In the genomic region with DNA sequence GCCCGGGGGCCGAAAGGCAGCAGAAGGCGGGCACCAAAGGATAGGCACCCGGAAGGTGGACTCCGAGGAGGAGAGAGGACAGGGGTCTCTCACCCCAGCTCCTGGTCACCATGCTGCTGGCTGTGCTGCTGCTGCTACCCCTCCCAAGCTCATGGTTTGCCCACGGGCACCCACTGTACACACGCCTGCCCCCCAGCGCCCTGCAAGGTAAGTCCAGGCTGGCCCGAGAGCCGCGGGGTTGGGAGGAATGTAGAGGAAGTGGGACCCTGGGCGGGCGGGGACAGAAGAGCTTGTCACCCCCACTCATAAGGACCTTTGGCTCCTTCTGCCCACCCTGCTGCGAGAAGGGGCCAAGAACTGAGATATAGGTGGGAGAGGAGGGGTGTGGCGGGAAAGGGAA, we compare ENCODE assay signal across 26 cellular contexts. TPM values are rescaled to one million over a fixed set of nuclear protein-coding genes. Genes with fewer than 3 reads are reported as not detected.
DNase-seq lines count a peak whose midpoint lies in the region; ATAC-seq and TF ChIP-seq lines count a peak whose summit lies in the region.
"Had no signal": no experiment of that assay in that cellular context is flagged by ENCODE, and none has a peak within 500 bp of the region (broad histone marks: within the 10 kb centered on the region; RNA-seq: fewer than 3 reads in every experiment).

No MANE protein-coding gene starts in this region.

- H3K27me3 ChIP-seq in neuronal stem cell (ENCODE audit: control insufficient read depth in 3 of 3, insufficient read depth in 3 of 3, low read depth in 1 of 3, low read length in 3 of 3), result peaks cover 17 to 85% (median 33%) of the 10 kb centered on the region in 3 experiments

- peaks cover 2% of the 10 kb centered on the region for H3K79me1 ChIP-seq in neuronal stem cell (ENCODE audit: low read depth, low read length)

- DNase-seq in natural killer cell treated with Interleukin-12 subunit alpha and Interleukin-12 subunit beta and Interleukin-15 and Interleukin-18, amount 100 ng/mL, for 72 hours (ENCODE audit: low spot score), result no peak
- no peak for DNase-seq in natural killer cell
- no peak for DNase-seq in neuronal stem cell (ENCODE audit: low spot score)
- no peak for DNase-seq in anterior cingulate cortex (lab: John Stamatoyannopoulos, UW)
- DNase-seq: 8988T; ACHN; BE2C; CD8-positive, alpha-beta memory T cell; DMS 273 treated with DMSO at 0.1 percent for 48 hours; DMS79; EL; GDM1; GOT3; HCEC 1CT; Karpas-422; NCI-H1092; NCI-H1417 treated with DMSO at 0.1 percent for 48 hours; NCI-H1694 treated with DMSO at 0.1 percent for 48 hours; NCI-H2081; NCI-H2171; NCI-H226; NCI-H510A; SHP77 treated with DMSO at 0.1 percent for 48 hours had no signal

- peak overlapping the region; percentile 85 for H3K18ac ChIP-seq in neuronal stem cell (ENCODE audit: low read length)

- H4K8ac ChIP-seq in neuronal stem cell (ENCODE audit: low read depth, low read length), result no peak overlapping the region

- ATAC-seq in natural killer cell treated with Interleukin-12 subunit alpha and Interleukin-12 subunit beta and Interleukin-15 and Interleukin-18, amount 100 ng/mL, for 72 hours, result no peak
- no peak for ATAC-seq in natural killer cell
- ATAC-seq: Panc1 had no signal

- H3K4me3 ChIP-seq in neuronal stem cell (ENCODE audit: low read length in 2 of 2), result no peak overlapping the region

- H3K27ac ChIP-seq in neuronal stem cell (replicated peaks; ENCODE audit: low read length), result no peak overlapping the region

- H3K4me2 ChIP-seq in neuronal stem cell (ENCODE audit: insufficient read depth, low read length, poor library complexity, severe bottlenecking), result no peak overlapping the region

- no peaks in the 10 kb centered on the region for H3K9me3 Mint-ChIP-seq in natural killer cell treated with Interleukin-12 subunit alpha and Interleukin-12 subunit beta and Interleukin-15 and Interleukin-18, amount 100 ng/mL, for 72 hours
- no peaks in the 10 kb centered on the region for H3K9me3 Mint-ChIP-seq in natural killer cell
- H3K9me3 Mint-ChIP-seq: CD8-positive, alpha-beta memory T cell had no signal

- H2BK15ac ChIP-seq in neuronal stem cell (ENCODE audit: low read length), result peak overlapping the region; percentile 96

- peak overlapping the region; percentile 30 for H3K9ac ChIP-seq in neuronal stem cell (ENCODE audit: low read depth, low read length, poor library complexity)

- H2BK12ac ChIP-seq in neuronal stem cell (ENCODE audit: low read length), result no peak overlapping the region

- no CpG with 5 or more reads among the region's 15 CpGs for WGBS in neuronal stem cell (ENCODE audit: extremely low coverage in 2 of 2, insufficient read length in 2 of 2, insufficient replicate concordance in 1 of 2), 2 donors

- H2AFZ ChIP-seq in neuronal stem cell (ENCODE audit: low read length), result no peak overlapping the region

- H3K36me3 Mint-ChIP-seq in natural killer cell treated with Interleukin-12 subunit alpha and Interleukin-12 subunit beta and Interleukin-15 and Interleukin-18, amount 100 ng/mL, for 72 hours, result no peaks in the 10 kb centered on the region
- H3K36me3 Mint-ChIP-seq in natural killer cell, result no peaks in the 10 kb centered on the region
- H3K36me3 Mint-ChIP-seq: CD8-positive, alpha-beta memory T cell had no signal

- no peak for TF ChIP-seq CTCF in natural killer cell (IDR thresholded peaks at IDR 0.05)

- no peaks in the 10 kb centered on the region for H3K9me3 ChIP-seq in neuronal stem cell (replicated peaks in 1 of 2; ENCODE audit: control insufficient read depth in 2 of 2, insufficient read depth in 1 of 2, low read depth in 1 of 2, low read length in 2 of 2)
- H3K9me3 ChIP-seq: BE2C had no signal

- H4K91ac ChIP-seq in neuronal stem cell (ENCODE audit: low read depth, low read length, poor library complexity), result no peak overlapping the region

- H2AK5ac ChIP-seq in neuronal stem cell (ENCODE audit: low read depth, low read length), result peak overlapping the region; percentile 82

- peak overlapping the region; percentile 46 for H3K23ac ChIP-seq in neuronal stem cell (ENCODE audit: low read depth, low read length, poor library complexity)

- peak overlapping the region; percentile 54 for H3K4ac ChIP-seq in neuronal stem cell (ENCODE audit: low read length)

- peak overlapping the region; percentile 35 for H2BK5ac ChIP-seq in neuronal stem cell (ENCODE audit: low read length)

- H3K4me1 Mint-ChIP-seq in natural killer cell treated with Interleukin-12 subunit alpha and Interleukin-12 subunit beta and Interleukin-15 and Interleukin-18, amount 100 ng/mL, for 72 hours (ENCODE audit: low read depth in 2 of 2), result peaks cover 0 to 7% of the 10 kb centered on the region in 2 donors
- H3K4me1 Mint-ChIP-seq in natural killer cell, result peaks cover 0 to 4% of the 10 kb centered on the region in 2 donors

- no peak overlapping the region for H2BK120ac ChIP-seq in neuronal stem cell (ENCODE audit: low read depth, low read length)

- no peak overlapping the region for H3K27ac Mint-ChIP-seq in natural killer cell treated with Interleukin-12 subunit alpha and Interleukin-12 subunit beta and Interleukin-15 and Interleukin-18, amount 100 ng/mL, for 72 hours
- H3K27ac Mint-ChIP-seq in natural killer cell, result no peak overlapping the region
- H3K27ac Mint-ChIP-seq: CD14-positive monocyte; CD8-positive, alpha-beta memory T cell had no signal

- no peaks in the 10 kb centered on the region for H3K36me3 ChIP-seq in neuronal stem cell (replicated peaks in 1 of 2; ENCODE audit: control insufficient read depth in 2 of 2, insufficient read depth in 2 of 2, low read length in 2 of 2)
- H3K36me3 ChIP-seq: BE2C had no signal

- H3K27me3 Mint-ChIP-seq in natural killer cell treated with Interleukin-12 subunit alpha and Interleukin-12 subunit beta and Interleukin-15 and Interleukin-18, amount 100 ng/mL, for 72 hours, result peaks cover 0 to 25% of the 10 kb centered on the region in 2 donors
- peaks cover 12 to 30% of the 10 kb centered on the region in 2 donors for H3K27me3 Mint-ChIP-seq in natural killer cell (ENCODE audit: low read depth in 2 of 2)

- peaks cover 6 to 7% of the 10 kb centered on the region in 2 donors for H3K4me1 ChIP-seq in neuronal stem cell (ENCODE audit: control insufficient read depth in 2 of 2, insufficient read depth in 1 of 2, low read depth in 1 of 2, low read length in 2 of 2)

- H3K14ac ChIP-seq in neuronal stem cell (ENCODE audit: low read length), result peak overlapping the region; percentile 27

- intact Hi-C loops in natural killer cell (cut with micrococcal nuclease), result no loop called here

- H3K4me3 Mint-ChIP-seq in natural killer cell treated with Interleukin-12 subunit alpha and Interleukin-12 subunit beta and Interleukin-15 and Interleukin-18, amount 100 ng/mL, for 72 hours, result peak overlapping the region; percentile 10
- H3K4me3 Mint-ChIP-seq in natural killer cell, result no peak overlapping the region
- H3K4me3 Mint-ChIP-seq: CD8-positive, alpha-beta memory T cell had no signal

RNA-seq across cellular contexts. Expression of gene PRSS56, which starts 0.3 kb away (rescaled TPM):
- not detected for total RNA-seq in natural killer cell treated with Interleukin-12 subunit alpha and Interleukin-12 subunit beta and Interleukin-15 and Interleukin-18, amount 100 ng/mL, for 72 hours
- total RNA-seq in natural killer cell, result not detected
- polyA plus RNA-seq in neuronal stem cell (2013, experiment 1 of 2), result not detected
- not detected for polyA plus RNA-seq in neuronal stem cell (2013, experiment 2 of 2)
- total RNA-seq: CD8-positive, alpha-beta memory T cell; HT-29 had no signal
- polyA plus RNA-seq: CD14-positive monocyte; CD8-positive, alpha-beta memory T cell had no signal

RNA-seq across cellular contexts. Expression of gene CHRND, which starts 5.5 kb away (rescaled TPM):
- total RNA-seq in natural killer cell treated with Interleukin-12 subunit alpha and Interleukin-12 subunit beta and Interleukin-15 and Interleukin-18, amount 100 ng/mL, for 72 hours, result not detected
- total RNA-seq in natural killer cell, result not detected
- 0.18 TPM for polyA plus RNA-seq in neuronal stem cell (2013, experiment 1 of 2)
- 0.14 TPM for polyA plus RNA-seq in neuronal stem cell (2013, experiment 2 of 2)
- total RNA-seq: CD8-positive, alpha-beta memory T cell; HT-29 had no signal
- polyA plus RNA-seq: CD14-positive monocyte; CD8-positive, alpha-beta memory T cell had no signal

RNA-seq across cellular contexts. Expression of gene CHRNG, which starts 19.0 kb away (rescaled TPM):
- not detected for total RNA-seq in natural killer cell treated with Interleukin-12 subunit alpha and Interleukin-12 subunit beta and Interleukin-15 and Interleukin-18, amount 100 ng/mL, for 72 hours
- not detected for total RNA-seq in natural killer cell
- polyA plus RNA-seq in neuronal stem cell (2013, experiment 1 of 2), result not detected
- polyA plus RNA-seq in neuronal stem cell (2013, experiment 2 of 2), result not detected
- total RNA-seq: CD8-positive, alpha-beta memory T cell; HT-29 had no signal
- polyA plus RNA-seq: CD14-positive monocyte; CD8-positive, alpha-beta memory T cell had no signal

RNA-seq across cellular contexts. Expression of gene TIGD1, which starts 29.9 kb away (rescaled TPM):
- 1 to 10 TPM; 3.2 to 9.4 TPM for total RNA-seq in natural killer cell treated with Interleukin-12 subunit alpha and Interleukin-12 subunit beta and Interleukin-15 and Interleukin-18, amount 100 ng/mL, for 72 hours
- total RNA-seq in natural killer cell, result 10 to 100 TPM; 10.6 to 13.2 (median 12.4) TPM
- 10.3 TPM for polyA plus RNA-seq in neuronal stem cell (2013, experiment 1 of 2)
- 10.3 TPM for polyA plus RNA-seq in neuronal stem cell (2013, experiment 2 of 2)

RNA-seq across cellular contexts. Expression of gene EIF4E2, which starts 30.0 kb away (rescaled TPM):
- total RNA-seq in natural killer cell treated with Interleukin-12 subunit alpha and Interleukin-12 subunit beta and Interleukin-15 and Interleukin-18, amount 100 ng/mL, for 72 hours, result 10 to 100 TPM; 65.6 to 79.2 TPM
- total RNA-seq in natural killer cell, result 10 to 100 TPM; 62.2 to 67.6 (median 63.5) TPM
- 57.9 TPM for polyA plus RNA-seq in neuronal stem cell (2013, experiment 1 of 2)
- polyA plus RNA-seq in neuronal stem cell (2013, experiment 2 of 2), result 58.5 TPM
